ENCODE assay signal across 10 cellular contexts in the genomic region with DNA sequence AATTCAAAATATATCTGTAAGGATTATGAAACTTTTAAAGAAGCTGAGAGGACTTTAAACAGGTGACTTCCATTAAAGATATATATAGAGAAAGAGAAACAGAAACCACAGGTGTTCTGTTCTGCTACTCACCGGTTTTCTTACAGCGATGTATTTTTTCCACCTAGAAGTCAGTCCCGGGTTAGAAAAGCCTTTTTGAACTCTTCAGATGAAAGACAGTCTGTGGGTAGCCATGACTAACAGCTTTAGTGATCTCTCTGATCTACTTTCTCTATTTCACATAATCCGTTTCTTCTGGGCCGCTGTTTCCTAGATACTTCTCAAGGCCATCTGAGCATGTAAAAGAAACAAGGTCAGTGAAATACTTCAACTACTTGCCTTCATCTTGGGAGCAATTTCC. TPM values are rescaled to one million over a fixed set of nuclear protein-coding genes. Genes with fewer than 3 reads are reported as not detected.
A peak's percentile ranks its signal among the peaks of the same experiment; 100 is the strongest.
DNase-seq lines count a peak whose midpoint lies in the region; ATAC-seq, FAIRE-seq and TF ChIP-seq lines count a peak whose summit lies in the region.
"Had no signal": no experiment of that assay in that cellular context is flagged by ENCODE, and none has a peak within 500 bp of the region (broad histone marks: within the 10 kb centered on the region; RNA-seq: fewer than 3 reads in every experiment).

No MANE protein-coding gene starts in this region.

- no peak overlapping the region for H3K27ac ChIP-seq in K562 (ENCODE audit: extremely low read depth, low read depth, low read length)
- no peak overlapping the region for H3K27ac ChIP-seq in prostate gland

- H3K9me3 ChIP-seq in K562 (replicated peaks; ENCODE audit: control insufficient read depth, insufficient read depth, low read depth, low read length) (no peaks in the 10 kb centered on the region), prostate gland (no peaks in the 10 kb centered on the region)

- no peaks in the 10 kb centered on the region for H3K36me3 ChIP-seq in K562 (ENCODE audit: control insufficient read depth, insufficient read depth, low read length)
- H3K36me3 ChIP-seq in prostate gland = no peaks in the 10 kb centered on the region

- TF ChIP-seq POLR2A in K562 (conservative IDR thresholded peaks at IDR 0.05) = no peak
- TF ChIP-seq POLR2A in prostate gland (IDR thresholded peaks at IDR 0.05) = no peak

- no TSS peak for BruUV-seq in K562 (replicated peaks; lab: Mats Ljungman, UMichigan)

- intact Hi-C loops in K562 (cut with micrococcal nuclease) = no loop called here
- intact Hi-C loops in prostate gland (cut with DNase I) = no loop called here

- POLR2A ChIA-PET in K562 (lab: Yijun Ruan, JAX) = interaction anchor here (3.0 kb wide), 1 partner anchor 12 kb away, joined by 8 read pairs; no protein-coding TSS in a partner anchor

- TF ChIP-seq RAD21 in K562 (CRISPR knock-in tag; conservative IDR thresholded peaks at IDR 0.05 in 1 of 2, IDR thresholded peaks at IDR 0.05 in 1 of 2) = no peak

- DNase-seq in K562 (ENCODE audit: extremely low read depth in 1 of 4, low spot score in 3 of 4) (no peak), NCI-H1436 treated with DMSO at 0.1 percent for 48 hours (lab: John Stamatoyannopoulos, UW) (no peak), NCI-H345 treated with DMSO at 0.1 percent for 48 hours (lab: John Stamatoyannopoulos, UW; ENCODE audit: unreplicated experiment) (no peak), NCI-H446 (lab: John Stamatoyannopoulos, UW) (no peak), prostate gland (ENCODE audit: low spot score) (no peak)
- DNase-seq: NCI-H226 had no signal

- peak; percentile 79 for ATAC-seq in GM18502 (IDR thresholded peaks at IDR 0.05; ENCODE audit: poor library complexity, unreplicated experiment)
- ATAC-seq in GM21381 (IDR thresholded peaks at IDR 0.05; ENCODE audit: unreplicated experiment) = peak; percentile 76
- peak; percentile 97 for ATAC-seq in HG03354 (IDR thresholded peaks at IDR 0.05; ENCODE audit: poor library complexity, severe bottlenecking, unreplicated experiment)
- ATAC-seq in K562 = no peak

- H3K79me2 ChIP-seq in K562 (ENCODE audit: control insufficient read depth, insufficient read depth, low read length) = no peaks in the 10 kb centered on the region

- H3K4me1 ChIP-seq in K562 (replicated peaks in 1 of 2; ENCODE audit: control insufficient read depth in 2 of 2, insufficient read depth in 2 of 2, low read length in 2 of 2) = 0 out of 5 replicates have a peak, but pooled peaks cover 0 to 6% of the 10 kb centered on the region in 2 experiments
- no peaks in the 10 kb centered on the region for H3K4me1 ChIP-seq in prostate gland (replicated peaks)

- no peaks in the 10 kb centered on the region for H3K9me1 ChIP-seq in K562 (ENCODE audit: control insufficient read depth, insufficient read depth, low read length)

- in situ Hi-C loops in K562 (cut with MboI) = no loop called here

- CTCF ChIA-PET in K562 (lab: Yijun Ruan, JAX; ENCODE audit: low intra/inter-chr PET ratio) = no interaction called here

- WGBS in K562 (ENCODE audit: insufficient coverage, low coverage, missing lambda C conversion rate) = 62% methylated on average over 5 of the region's 5 CpGs
- WGBS in prostate gland = 80% methylated on average over 5 of the region's 5 CpGs

- TF ChIP-seq CTCF in K562 (IDR thresholded peaks at IDR 0.05 in 2 of 3, conservative IDR thresholded peaks at IDR 0.05 in 1 of 3; ENCODE audit: insufficient read depth in 2 of 3, low read depth in 1 of 3, low read length in 3 of 3) = no peak
- TF ChIP-seq CTCF in prostate gland (IDR thresholded peaks at IDR 0.05) = no peak

- H3K4me3 ChIP-seq in K562 = no peak overlapping the region
- H3K4me3 ChIP-seq in prostate gland = no peak overlapping the region

- no peak overlapping the region for H3K4me2 ChIP-seq in K562 (ENCODE audit: insufficient read depth, low read length)

- no peak for TF ChIP-seq EP300 in K562 (IDR thresholded peaks at IDR 0.05; ENCODE audit: low read length)

- H3K9ac ChIP-seq in K562 (ENCODE audit: insufficient read depth in 1 of 2, low read depth in 2 of 2, low read length in 2 of 2) = no peak overlapping the region

- H3K27me3 ChIP-seq in K562 (ENCODE audit: control insufficient read depth in 2 of 2, insufficient read depth in 2 of 2, low read length in 2 of 2) (no peaks in the 10 kb centered on the region), prostate gland (replicated peaks; ENCODE audit: insufficient read depth) (no peaks in the 10 kb centered on the region)

- H4K20me1 ChIP-seq in K562 (replicated peaks; ENCODE audit: control insufficient read depth, insufficient read depth, low read length) = no peaks in the 10 kb centered on the region

- FAIRE-seq in K562 (lab: Jason Lieb, UNC) = no peak
- FAIRE-seq: urothelium cell line had no signal

- H2AFZ ChIP-seq in K562 (ENCODE audit: low read depth, low read length) = peak overlapping the region; percentile 10; the same call in 1 of the 2 replicates

TF ChIP-seq in K562, 482 proteins besides CTCF, POLR2A, EP300 and RAD21 (continues in another document):
- no peak for TF ChIP-seq SRSF3 (IDR thresholded peaks at IDR 0.05; ENCODE audit: insufficient read depth, low read length)

RNA-seq across cellular contexts. Expression of a gene that starts 25.1 kb away (rescaled TPM):
- 0.40 TPM in 1 of 2 replicates, not detected in the other for total RNA-seq in K562 (2011; cell fraction: chromatin; rRNA removed; ENCODE audit: low replicate concordance)
- not detected in 2 replicates for total RNA-seq in K562 (2011; cell fraction: nucleolus; rRNA removed)
- not detected in 2 replicates for total RNA-seq in K562 (2011; cell fraction: nucleoplasm; rRNA removed)
- not detected in 2 replicates for total RNA-seq in K562 (2014; rRNA removed)
- 0.06 and 0.29 TPM in 2 replicates for total RNA-seq in K562 (2014; rRNA removed; fragmentation: Illumina TruSeq; extraction: Trizol)
- not detected in 2 replicates for total RNA-seq in K562 (2015; rRNA removed; fragmentation: Illumina TruSeq; extraction: Trizol)
- total RNA-seq in K562 (2021) = not detected in 2 replicates
- not detected in 2 replicates for polyA plus RNA-seq in K562 (2011; rRNA removed)
- not detected in 2 replicates for polyA plus RNA-seq in K562 (2011; cell fraction: cytosol; rRNA removed)
- polyA plus RNA-seq in K562 (2011; cell fraction: nucleus; rRNA removed) = 0.04 TPM in 1 of 2 replicates, not detected in the other
- polyA plus RNA-seq in K562 (2012) = 0.07 and 0.25 TPM in 2 replicates
- polyA plus RNA-seq in K562 (2014; fragmentation: Illumina TruSeq; extraction: Trizol) = 0.06 and 0.08 TPM in 2 replicates
- under 1 TPM; 0.17 to 0.21 TPM for polyA plus RNA-seq in K562 (2014; fragmentation: Nextera tagmentation; extraction: Ambion mirVana)
- not detected in 2 replicates for polyA plus RNA-seq in K562 (2014; rRNA removed)
- polyA minus RNA-seq in K562 (2011; rRNA and poly(A)+ RNA removed) = not detected in 2 replicates
- not detected in 2 replicates for polyA minus RNA-seq in K562 (2011; cell fraction: cytosol; rRNA and poly(A)+ RNA removed)
- not detected in 2 replicates for polyA minus RNA-seq in K562 (2011; cell fraction: nucleus; rRNA and poly(A)+ RNA removed)
- total RNA-seq in prostate gland = under 1 TPM in 1 of 2 donors, not detected in 1; 0.91 TPM

RNA-seq across cellular contexts. Expression of a gene that starts 37.0 kb away (rescaled TPM):
- total RNA-seq in K562 (2011; cell fraction: chromatin; rRNA removed; ENCODE audit: low replicate concordance) = 25.6 and 109 TPM in 2 replicates
- total RNA-seq in K562 (2011; cell fraction: nucleolus; rRNA removed) = 14.0 and 21.6 TPM in 2 replicates
- 40.7 and 66.0 TPM in 2 replicates for total RNA-seq in K562 (2011; cell fraction: nucleoplasm; rRNA removed)
- total RNA-seq in K562 (2014; rRNA removed) = 48.5 and 54.5 TPM in 2 replicates
- 88.3 and 95.1 TPM in 2 replicates for total RNA-seq in K562 (2014; rRNA removed; fragmentation: Illumina TruSeq; extraction: Trizol)
- 57.4 and 63.9 TPM in 2 replicates for total RNA-seq in K562 (2015; rRNA removed; fragmentation: Illumina TruSeq; extraction: Trizol)
- total RNA-seq in K562 (2021) = 77.4 and 84.2 TPM in 2 replicates
- polyA plus RNA-seq in K562 (2011; rRNA removed) = 65.1 and 75.1 TPM in 2 replicates
- 30.2 and 34.3 TPM in 2 replicates for polyA plus RNA-seq in K562 (2011; cell fraction: cytosol; rRNA removed)
- 43.7 and 65.6 TPM in 2 replicates for polyA plus RNA-seq in K562 (2011; cell fraction: nucleus; rRNA removed)
- polyA plus RNA-seq in K562 (2012) = 29.8 and 31.0 TPM in 2 replicates
- 51.0 and 62.8 TPM in 2 replicates for polyA plus RNA-seq in K562 (2014; fragmentation: Illumina TruSeq; extraction: Trizol)
- polyA plus RNA-seq in K562 (2014; fragmentation: Nextera tagmentation; extraction: Ambion mirVana) = 10 to 100 TPM; 13.0 to 15.9 TPM
- polyA plus RNA-seq in K562 (2014; rRNA removed) = 35.1 and 35.8 TPM in 2 replicates
- 171 and 184 TPM in 2 replicates for polyA minus RNA-seq in K562 (2011; rRNA and poly(A)+ RNA removed)
- 58.6 and 74.0 TPM in 2 replicates for polyA minus RNA-seq in K562 (2011; cell fraction: cytosol; rRNA and poly(A)+ RNA removed)
- 45.9 and 102 TPM in 2 replicates for polyA minus RNA-seq in K562 (2011; cell fraction: nucleus; rRNA and poly(A)+ RNA removed)
- 10 to 100 TPM in 1 of 2 donors, 1 to 10 TPM in 1; 3.0 to 18.9 TPM for total RNA-seq in prostate gland

RNA-seq across cellular contexts. Expression of a gene that starts 37.0 kb away (rescaled TPM):
- 8.9 and 19.2 TPM in 2 replicates for total RNA-seq in K562 (2011; cell fraction: chromatin; rRNA removed; ENCODE audit: low replicate concordance)
- 13.0 and 15.4 TPM in 2 replicates for total RNA-seq in K562 (2011; cell fraction: nucleolus; rRNA removed)
- 25.2 and 40.2 TPM in 2 replicates for total RNA-seq in K562 (2011; cell fraction: nucleoplasm; rRNA removed)
- 19.3 and 24.3 TPM in 2 replicates for total RNA-seq in K562 (2014; rRNA removed)
- 20.2 and 21.2 TPM in 2 replicates for total RNA-seq in K562 (2014; rRNA removed; fragmentation: Illumina TruSeq; extraction: Trizol)
- total RNA-seq in K562 (2015; rRNA removed; fragmentation: Illumina TruSeq; extraction: Trizol) = 17.0 and 17.7 TPM in 2 replicates
- 16.4 and 18.1 TPM in 2 replicates for total RNA-seq in K562 (2021)
- polyA plus RNA-seq in K562 (2011; rRNA removed) = 34.6 and 35.8 TPM in 2 replicates
- 20.1 and 32.3 TPM in 2 replicates for polyA plus RNA-seq in K562 (2011; cell fraction: cytosol; rRNA removed)
- polyA plus RNA-seq in K562 (2011; cell fraction: nucleus; rRNA removed) = 6.9 and 13.9 TPM in 2 replicates
- polyA plus RNA-seq in K562 (2012) = 12.9 and 16.2 TPM in 2 replicates
- 18.1 and 22.1 TPM in 2 replicates for polyA plus RNA-seq in K562 (2014; fragmentation: Illumina TruSeq; extraction: Trizol)
- 1 to 10 TPM; 4.2 to 6.3 TPM for polyA plus RNA-seq in K562 (2014; fragmentation: Nextera tagmentation; extraction: Ambion mirVana)
- polyA plus RNA-seq in K562 (2014; rRNA removed) = 11.6 and 19.6 TPM in 2 replicates
- polyA minus RNA-seq in K562 (2011; rRNA and poly(A)+ RNA removed) = 35.7 and 47.7 TPM in 2 replicates
- 13.3 and 26.9 TPM in 2 replicates for polyA minus RNA-seq in K562 (2011; cell fraction: cytosol; rRNA and poly(A)+ RNA removed)
- 6.7 and 10.4 TPM in 2 replicates for polyA minus RNA-seq in K562 (2011; cell fraction: nucleus; rRNA and poly(A)+ RNA removed)
- 10 to 100 TPM; 12.3 to 32.8 TPM for total RNA-seq in prostate gland
